ENCODE assay signal across 26 cellular contexts in genomic region chr16:560221-560700, GRCh38. TPM values are rescaled to one million over a fixed set of nuclear protein-coding genes. Genes with fewer than 3 reads are reported as not detected.
A peak's percentile ranks its signal among the peaks of the same experiment; 100 is the strongest.
DNase-seq lines count a peak whose midpoint lies in the region; ATAC-seq lines count a peak whose summit lies in the region.
"Had no signal": no experiment of that assay in that cellular context is flagged by ENCODE, and none has a peak within 500 bp of the region (broad histone marks: within the 10 kb centered on the region; RNA-seq: fewer than 3 reads in every experiment).

PRR35 (plus strand) TSS chr16:560394; CDS start chr16:563295, 2,901 bp downstream.

- no peak within 1 kb of the TSS for H3K27ac ChIP-seq in iPS DF 6.9 (ENCODE audit: low read length)
- H3K27ac ChIP-seq: GM23248, heart left ventricle, vagina had no signal

- H3K4me1 ChIP-seq in NT2/D1 (ENCODE audit: insufficient read depth, insufficient read length) = peaks cover 18% of the 10 kb centered on the region
- H3K4me1 ChIP-seq in iPS DF 6.9 (ENCODE audit: control insufficient read depth, insufficient read depth, low read length) = peaks cover 1% of the 10 kb centered on the region; the same call in 1 of the 2 replicates

- ATAC-seq in stimulated activated memory B cell treated with anti-CD40 and anti-IgM and Interleukin-4, amounts not matched to agents 10 μg/mL and 1 μg/mL and 100 μg/mL, for 72 hours = no peak
- no peak for ATAC-seq in GM21737 (IDR thresholded peaks at IDR 0.05; ENCODE audit: unreplicated experiment)
- ATAC-seq in GM21526 (IDR thresholded peaks at IDR 0.05; ENCODE audit: low FRiP score, unreplicated experiment) = no peak
- ATAC-seq: heart left ventricle; naive thymus-derived CD4-positive, alpha-beta T cell had no signal

- no peaks in the 10 kb centered on the region for H3K9me3 Mint-ChIP-seq in activated naive CD4-positive, alpha-beta T cell treated with anti-CD3 and anti-CD28 coated beads, Interleukin-2, amount 50 U/mL, for 24 hours
- H3K9me3 Mint-ChIP-seq in activated naive CD4-positive, alpha-beta T cell treated with anti-CD3 and anti-CD28 coated beads for 36 hours = no peaks in the 10 kb centered on the region
- no peaks in the 10 kb centered on the region for H3K9me3 Mint-ChIP-seq in stimulated activated memory B cell treated with anti-CD40 and anti-IgM and Interleukin-4, amounts not matched to agents 10 μg/mL and 1 μg/mL and 100 μg/mL, for 72 hours
- H3K9me3 Mint-ChIP-seq: activated naive CD4-positive, alpha-beta T cell treated with anti-CD3 and anti-CD28 coated beads, Interleukin-2, amount 10 ng/mL, durations not matched to agents 7 days and 5 days had no signal

- CTCF ChIA-PET in activated naive CD4-positive, alpha-beta T cell treated with anti-CD3 and anti-CD28 coated beads for 36 hours (lab: Charles Lee) = no interaction called here

- intact Hi-C loops in activated naive CD4-positive, alpha-beta T cell treated with anti-CD3 and anti-CD28 coated beads for 36 hours (cut with micrococcal nuclease) = no loop called here

- no peaks in the 10 kb centered on the region for H3K36me3 Mint-ChIP-seq in activated naive CD4-positive, alpha-beta T cell treated with anti-CD3 and anti-CD28 coated beads, Interleukin-2, amount 50 U/mL, for 24 hours
- no peaks in the 10 kb centered on the region for H3K36me3 Mint-ChIP-seq in activated naive CD4-positive, alpha-beta T cell treated with anti-CD3 and anti-CD28 coated beads for 36 hours (ENCODE audit: low read depth)
- H3K36me3 Mint-ChIP-seq in stimulated activated memory B cell treated with anti-CD40 and anti-IgM and Interleukin-4, amounts not matched to agents 10 μg/mL and 1 μg/mL and 100 μg/mL, for 72 hours = no peaks in the 10 kb centered on the region
- H3K36me3 Mint-ChIP-seq: activated naive CD4-positive, alpha-beta T cell treated with anti-CD3 and anti-CD28 coated beads, Interleukin-2, amount 10 ng/mL, durations not matched to agents 7 days and 5 days; naive thymus-derived CD4-positive, alpha-beta T cell had no signal

- peaks cover 4% of the 10 kb centered on the region for H3K27me3 Mint-ChIP-seq in activated naive CD4-positive, alpha-beta T cell treated with anti-CD3 and anti-CD28 coated beads, Interleukin-2, amount 50 U/mL, for 24 hours
- H3K27me3 Mint-ChIP-seq in activated naive CD4-positive, alpha-beta T cell treated with anti-CD3 and anti-CD28 coated beads for 36 hours (ENCODE audit: low read depth) = peaks cover 2% of the 10 kb centered on the region
- peaks cover 38% of the 10 kb centered on the region for H3K27me3 Mint-ChIP-seq in stimulated activated memory B cell treated with anti-CD40 and anti-IgM and Interleukin-4, amounts not matched to agents 10 μg/mL and 1 μg/mL and 100 μg/mL, for 72 hours

- peaks cover 2% of the 10 kb centered on the region for H3K36me3 ChIP-seq in NT2/D1 (ENCODE audit: insufficient read depth, insufficient read length, low read length)
- H3K36me3 ChIP-seq in iPS DF 6.9 (ENCODE audit: control insufficient read depth, insufficient read depth, low read length) = no peaks in the 10 kb centered on the region; the same call in 1 of the 2 replicates
- H3K36me3 ChIP-seq: heart left ventricle, vagina had no signal

- no peak for DNase-seq in activated naive CD4-positive, alpha-beta T cell treated with anti-CD3 and anti-CD28 coated beads for 36 hours
- no peak for DNase-seq in NT2/D1 (ENCODE audit: low read depth, low spot score)
- no peak for DNase-seq in iPS DF 6.9 (ENCODE audit: low read depth, low spot score)
- no peak for DNase-seq in anterior cingulate cortex (lab: John Stamatoyannopoulos, UW)
- DNase-seq: activated CD4-positive, alpha-beta T cell treated with anti-CD3 and anti-CD28 coated beads, Interleukin-2, amount 50 U/mL, for 48 hours; activated naive CD4-positive, alpha-beta T cell treated with anti-CD3 and anti-CD28 coated beads, Interleukin-2, amount 10 ng/mL, durations not matched to agents 7 days and 5 days; DMS53; GM23248; heart left ventricle; islet precursor cell; mammary epithelial cell; naive thymus-derived CD4-positive, alpha-beta T cell; NCI-H2107; NCI-H526 treated with DMSO at 0.1 percent for 48 hours; OCI-M1; SHP77 treated with DMSO at 0.1 percent for 48 hours; stimulated activated CD4-positive, alpha-beta T cell treated with anti-CD3 and anti-CD28 coated beads, Interleukin-4, amount 100 ng/mL, for 1 hour had no signal

- H3K4me1 Mint-ChIP-seq in activated naive CD4-positive, alpha-beta T cell treated with anti-CD3 and anti-CD28 coated beads, Interleukin-2, amount 50 U/mL, for 24 hours = no peaks in the 10 kb centered on the region
- no peaks in the 10 kb centered on the region for H3K4me1 Mint-ChIP-seq in activated naive CD4-positive, alpha-beta T cell treated with anti-CD3 and anti-CD28 coated beads for 36 hours (ENCODE audit: low read depth)
- H3K4me1 Mint-ChIP-seq in stimulated activated memory B cell treated with anti-CD40 and anti-IgM and Interleukin-4, amounts not matched to agents 10 μg/mL and 1 μg/mL and 100 μg/mL, for 72 hours = peaks cover 10% of the 10 kb centered on the region
- H3K4me1 Mint-ChIP-seq: activated naive CD4-positive, alpha-beta T cell treated with anti-CD3 and anti-CD28 coated beads, Interleukin-2, amount 10 ng/mL, durations not matched to agents 7 days and 5 days had no signal

- H3K27ac Mint-ChIP-seq in activated naive CD4-positive, alpha-beta T cell treated with anti-CD3 and anti-CD28 coated beads, Interleukin-2, amount 50 U/mL, for 24 hours = no peak within 1 kb of the TSS
- H3K27ac Mint-ChIP-seq in activated naive CD4-positive, alpha-beta T cell treated with anti-CD3 and anti-CD28 coated beads for 36 hours = no peak within 1 kb of the TSS
- no peak within 1 kb of the TSS for H3K27ac Mint-ChIP-seq in stimulated activated memory B cell treated with anti-CD40 and anti-IgM and Interleukin-4, amounts not matched to agents 10 μg/mL and 1 μg/mL and 100 μg/mL, for 72 hours
- H3K27ac Mint-ChIP-seq: activated naive CD4-positive, alpha-beta T cell treated with anti-CD3 and anti-CD28 coated beads, Interleukin-2, amount 10 ng/mL, durations not matched to agents 7 days and 5 days; naive thymus-derived CD4-positive, alpha-beta T cell had no signal

- no peaks in the 10 kb centered on the region for H3K9me3 ChIP-seq in NT2/D1 (ENCODE audit: insufficient read depth, low read length)
- no peaks in the 10 kb centered on the region for H3K9me3 ChIP-seq in iPS DF 6.9 (ENCODE audit: control insufficient read depth, insufficient read depth, low read length)
- H3K9me3 ChIP-seq: heart left ventricle, vagina had no signal

- peak within 1 kb of the TSS; percentile 68 for H3K9ac ChIP-seq in NT2/D1 (ENCODE audit: insufficient read length, low read depth)
- H3K9ac ChIP-seq: GM23248 had no signal

- WGBS in iPS DF 6.9 (ENCODE audit: insufficient coverage, insufficient read length) = no CpG with 5 or more reads among the region's 83 CpGs

- peak within 1 kb of the TSS; percentile 24 for H3K4me3 ChIP-seq in NT2/D1 (ENCODE audit: insufficient read length, low read depth)
- H3K4me3 ChIP-seq in iPS DF 6.9 (ENCODE audit: low read length) = peak within 1 kb of the TSS; percentile 28; the same call in 1 of the 2 replicates
- H3K4me3 ChIP-seq: GM23248, smooth muscle cell had no signal

- H3K4me3 Mint-ChIP-seq in activated naive CD4-positive, alpha-beta T cell treated with anti-CD3 and anti-CD28 coated beads, Interleukin-2, amount 50 U/mL, for 24 hours = peak within 1 kb of the TSS; percentile 19
- H3K4me3 Mint-ChIP-seq in activated naive CD4-positive, alpha-beta T cell treated with anti-CD3 and anti-CD28 coated beads for 36 hours = no peak within 1 kb of the TSS
- H3K4me3 Mint-ChIP-seq in stimulated activated memory B cell treated with anti-CD40 and anti-IgM and Interleukin-4, amounts not matched to agents 10 μg/mL and 1 μg/mL and 100 μg/mL, for 72 hours = peak within 1 kb of the TSS; percentile 31
- H3K4me3 Mint-ChIP-seq: activated naive CD4-positive, alpha-beta T cell treated with anti-CD3 and anti-CD28 coated beads, Interleukin-2, amount 10 ng/mL, durations not matched to agents 7 days and 5 days had no signal

- H3K27me3 ChIP-seq in NT2/D1 (ENCODE audit: insufficient read depth, insufficient read length) = peaks cover 42% of the 10 kb centered on the region
- peaks cover 16% of the 10 kb centered on the region for H3K27me3 ChIP-seq in iPS DF 6.9 (ENCODE audit: control insufficient read depth, insufficient read depth, low read length)
- H3K27me3 ChIP-seq: vagina had no signal

RNA-seq across cellular contexts. Expression of gene PRR35, which starts in this region (rescaled TPM):
- total RNA-seq in activated naive CD4-positive, alpha-beta T cell treated with anti-CD3 and anti-CD28 coated beads for 36 hours = not detected
- total RNA-seq: GM23248; heart left ventricle; mammary epithelial cell; naive thymus-derived CD4-positive, alpha-beta T cell; pulmonary artery endothelial cell; smooth muscle cell; subcutaneous adipose tissue; T-helper 1 cell treated with Interleukin-12 subunit alpha and Interleukin-12 subunit beta and Interleukin-4 antibody, amounts not matched to agents 30 ng/mL and 1 ng/mL, for 36 hours; vagina had no signal
